Comparison of ENCODE assay signal across 8 cellular contexts in the genomic region with DNA sequence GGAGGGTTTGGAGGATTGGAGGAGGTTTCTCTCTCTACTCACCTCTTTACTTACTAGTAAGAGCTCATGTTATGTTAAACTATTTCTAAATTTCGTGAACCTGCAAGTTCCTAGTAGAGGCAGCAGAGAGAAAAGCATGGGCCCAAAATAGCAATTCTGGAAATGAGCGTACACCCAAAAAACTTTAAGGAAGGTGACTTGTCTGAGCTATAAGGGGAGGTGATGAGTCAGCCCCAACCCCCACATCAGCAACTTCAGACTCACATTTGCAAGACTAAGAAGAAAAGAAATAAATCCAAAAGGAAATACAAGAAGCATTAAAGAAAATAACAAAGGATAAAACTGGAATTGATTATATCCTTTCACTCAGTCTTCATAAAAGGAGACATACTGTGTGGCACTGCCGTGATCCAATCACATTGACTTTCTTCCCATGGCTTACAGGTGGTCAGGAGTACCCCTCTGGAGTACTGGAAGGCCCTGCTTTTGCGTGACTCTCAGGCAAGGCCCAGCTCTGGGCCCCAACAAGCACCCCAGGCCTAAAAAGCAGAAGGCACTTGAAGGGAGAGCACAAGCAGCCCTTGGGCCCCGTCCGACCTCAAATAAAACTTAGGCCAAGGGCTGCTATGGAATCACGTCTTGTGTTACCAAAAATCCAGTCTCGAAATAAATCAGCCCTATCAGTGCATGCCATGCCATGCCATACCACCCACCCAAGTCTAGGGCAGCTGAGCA. TPM values are rescaled to one million over a fixed set of nuclear protein-coding genes. Genes with fewer than 3 reads are reported as not detected.
A peak's percentile ranks its signal among the peaks of the same experiment; 100 is the strongest.
DNase-seq lines count a peak whose midpoint lies in the region; ATAC-seq and TF ChIP-seq lines count a peak whose summit lies in the region.

No MANE protein-coding gene starts in this region.

- H3K9ac ChIP-seq in NT2/D1 (ENCODE audit: insufficient read length, low read depth) = peak overlapping the region; percentile 50

- no peak for TF ChIP-seq POLR2A in sigmoid colon (IDR thresholded peaks at IDR 0.05)

- CTCF ChIA-PET in CD8-positive, alpha-beta memory T cell (lab: Charles Lee) = no interaction called here

- TF ChIP-seq CTCF in chondrocyte (IDR thresholded peaks at IDR 0.05) = no peak
- no peak for TF ChIP-seq CTCF in sigmoid colon (IDR thresholded peaks at IDR 0.05)

- intact Hi-C loops in sigmoid colon (cut with DNase I) = no loop called here

- H3K9me3 Mint-ChIP-seq in CD8-positive, alpha-beta memory T cell = no peaks in the 10 kb centered on the region
- no peaks in the 10 kb centered on the region for H3K9me3 Mint-ChIP-seq in chondrocyte (ENCODE audit: low read depth)

- H3K27me3 ChIP-seq in CD8-positive, alpha-beta memory T cell (ENCODE audit: insufficient read depth, low read length, poor library complexity, severe bottlenecking) = no peaks in the 10 kb centered on the region
- H3K27me3 ChIP-seq in NT2/D1 (ENCODE audit: insufficient read depth, insufficient read length) (no peaks in the 10 kb centered on the region), sigmoid colon (no peaks in the 10 kb centered on the region)

- H3K4me3 Mint-ChIP-seq in CD8-positive, alpha-beta memory T cell = no peak overlapping the region
- no peak overlapping the region for H3K4me3 Mint-ChIP-seq in chondrocyte (ENCODE audit: unreplicated experiment)

- ATAC-seq in GM21526 (IDR thresholded peaks at IDR 0.05; ENCODE audit: low FRiP score, unreplicated experiment) = no peak

- no peak overlapping the region for H3K27ac ChIP-seq in CD8-positive, alpha-beta memory T cell (ENCODE audit: low read depth, low read length)
- peak overlapping the region; percentile 53 to 66 (median 56) for H3K27ac ChIP-seq in sigmoid colon

- DNase-seq in CD8-positive, alpha-beta memory T cell = no peak
- DNase-seq in NT2/D1 (ENCODE audit: low read depth, low spot score) (no peak), chondrocyte (ENCODE audit: low spot score) (no peak), sigmoid colon (peak; percentile 53), NCI-H1048 (lab: John Stamatoyannopoulos, UW) (no peak), NCI-H446 (lab: John Stamatoyannopoulos, UW) (no peak), HPDE6-E6E7 (ENCODE audit: extremely low spot score) (no peak)

- H3K27ac Mint-ChIP-seq in CD8-positive, alpha-beta memory T cell = peak overlapping the region in 7 of 8 donors; percentile 4 to 96 (median 47)
- H3K27ac Mint-ChIP-seq in chondrocyte (ENCODE audit: unreplicated experiment) = peak overlapping the region; percentile 90

- no peak for TF ChIP-seq EP300 in sigmoid colon (IDR thresholded peaks at IDR 0.05)

- POLR2A ChIA-PET in CD8-positive, alpha-beta memory T cell (lab: Charles Lee) = interaction anchor here (0.5 to 0.6 kb wide), 2 partner anchors 9 to 22 kb away, joined by 3 to 7 read pairs; no protein-coding TSS in a partner anchor

- H3K27me3 Mint-ChIP-seq in CD8-positive, alpha-beta memory T cell = no peaks in the 10 kb centered on the region
- H3K27me3 Mint-ChIP-seq in chondrocyte (ENCODE audit: low read depth) = no peaks in the 10 kb centered on the region

- peaks cover 20% of the 10 kb centered on the region for H3K4me1 ChIP-seq in CD8-positive, alpha-beta memory T cell (ENCODE audit: insufficient read depth, low read length)
- H3K4me1 ChIP-seq in NT2/D1 (ENCODE audit: insufficient read depth, insufficient read length) = peaks cover 13% of the 10 kb centered on the region
- H3K4me1 ChIP-seq in sigmoid colon = peaks cover 0 to 95% (median 73%) of the 10 kb centered on the region in 4 donors

- 77 to 83% methylated on average over 8 of the region's 8 CpGs for WGBS in sigmoid colon, 2 donors

- H3K36me3 Mint-ChIP-seq in CD8-positive, alpha-beta memory T cell = peaks cover 0 to 3% (median 2%) of the 10 kb centered on the region in 3 donors
- no peaks in the 10 kb centered on the region for H3K36me3 Mint-ChIP-seq in chondrocyte (ENCODE audit: low read depth)

- no peaks in the 10 kb centered on the region for H3K36me3 ChIP-seq in CD8-positive, alpha-beta memory T cell (ENCODE audit: insufficient read depth, low read length)
- H3K36me3 ChIP-seq in NT2/D1 (ENCODE audit: insufficient read depth, insufficient read length, low read length) (no peaks in the 10 kb centered on the region), sigmoid colon (no peaks in the 10 kb centered on the region)

- no peak overlapping the region for H3K4me3 ChIP-seq in CD8-positive, alpha-beta memory T cell (ENCODE audit: low read length)
- H3K4me3 ChIP-seq in NT2/D1 (ENCODE audit: insufficient read length, low read depth) (no peak overlapping the region), sigmoid colon (no peak overlapping the region)

- H3K4me1 Mint-ChIP-seq in CD8-positive, alpha-beta memory T cell = peaks cover 64 to 82% (median 72%) of the 10 kb centered on the region in 3 donors
- peaks cover 79% of the 10 kb centered on the region for H3K4me1 Mint-ChIP-seq in chondrocyte (ENCODE audit: low read depth)

- no peaks in the 10 kb centered on the region for H3K9me3 ChIP-seq in CD8-positive, alpha-beta memory T cell (ENCODE audit: low read length)
- peaks cover 6% of the 10 kb centered on the region; the same call in 1 of the 2 replicates for H3K9me3 ChIP-seq in NT2/D1 (ENCODE audit: insufficient read depth, low read length)
- H3K9me3 ChIP-seq in sigmoid colon = no peaks in the 10 kb centered on the region

RNA-seq across cellular contexts. Expression of a gene that starts 14.3 kb away (rescaled TPM):
- total RNA-seq in CD8-positive, alpha-beta memory T cell = 10 to 100 TPM; 30.2 to 36.5 TPM
- polyA plus RNA-seq in CD8-positive, alpha-beta memory T cell = 26.3 TPM
- total RNA-seq in chondrocyte (58.9 to 93.4 TPM (median 82.1 TPM) in 3 replicates), sigmoid colon (10 to 100 TPM; 44.2 to 52.3 (median 48.3) TPM)
- 100 to 1,000 TPM in 1 of 3 donors, 10 to 100 TPM in 2; 75.1 to 126 (median 91.4) TPM for polyA plus RNA-seq in sigmoid colon
